8 cellular contexts compared by ENCODE assay signal in the genomic region with DNA sequence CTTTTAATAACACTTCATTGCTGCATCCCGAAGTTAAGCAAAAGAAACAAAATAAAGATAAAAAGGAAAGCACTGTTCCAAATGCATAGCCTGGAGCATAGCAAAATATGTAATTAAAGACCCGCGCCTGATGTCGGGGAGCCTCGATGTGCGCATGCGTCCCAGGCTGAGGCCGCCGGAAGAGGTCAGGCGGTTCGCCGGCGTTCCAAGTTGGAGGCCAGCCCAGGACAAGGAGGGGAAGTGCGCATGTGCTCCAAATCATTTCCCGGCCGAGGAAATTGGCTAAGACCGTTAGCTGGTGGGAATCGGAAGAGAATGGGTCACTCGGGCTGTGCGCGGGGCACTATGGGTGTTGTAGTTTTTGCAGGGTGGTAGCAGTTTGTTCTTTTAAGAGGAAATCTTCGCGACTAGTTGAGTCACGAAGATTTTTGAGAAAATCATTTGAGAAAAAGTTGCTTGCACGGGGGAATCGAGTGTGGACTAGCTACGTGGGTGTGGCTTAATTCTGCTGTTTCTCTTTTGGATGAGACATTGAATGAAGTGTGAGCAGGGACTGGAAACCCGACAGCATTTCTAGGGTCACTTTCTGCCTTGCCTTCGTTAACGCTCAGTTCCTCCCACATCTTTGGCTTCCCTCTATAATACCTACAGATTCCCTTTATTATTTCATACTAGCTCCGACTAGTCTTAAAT.
DNase-seq lines count a peak whose midpoint lies in the region; ATAC-seq lines count a peak whose summit lies in the region.

No MANE protein-coding gene starts in this region.

- no peaks in the 10 kb centered on the region for H3K27me3 ChIP-seq in layer of hippocampus (ENCODE audit: control insufficient read depth, insufficient read depth, low read length)

- peak; percentile 84 for ATAC-seq in HG02798 (IDR thresholded peaks at IDR 0.05; ENCODE audit: poor library complexity, unreplicated experiment)

- H3K27ac ChIP-seq in layer of hippocampus (ENCODE audit: low read depth, low read length), result peak overlapping the region; percentile 39

- DNase-seq in DMS153 (lab: John Stamatoyannopoulos, UW) (peak; percentile 92), NCI-H526 (lab: John Stamatoyannopoulos, UW) (peak; percentile 86 to 94), dedifferentiated amniotic fluid mesenchymal stem cell (ENCODE audit: extremely low spot score) (peak; percentile 98), COLO668 (lab: John Stamatoyannopoulos, UW; ENCODE audit: unreplicated experiment) (no peak)
- DNase-seq in activated CD4-positive, alpha-beta T cell treated with anti-CD3 and anti-CD28 coated beads, Interleukin-2, amount 50 U/mL, for 24 hours (ENCODE audit: low read depth in 1 of 2, low spot score in 1 of 2), result peak; percentile 44 to 77
- peak; percentile 9 to 48 for DNase-seq in stimulated activated CD4-positive, alpha-beta T cell treated with anti-CD3 and anti-CD28 coated beads, Interleukin-1b, Interleukin-23, amount 100 ng/mL, for 1 hour (ENCODE audit: low read depth in 2 of 2)
